In the genomic region with DNA sequence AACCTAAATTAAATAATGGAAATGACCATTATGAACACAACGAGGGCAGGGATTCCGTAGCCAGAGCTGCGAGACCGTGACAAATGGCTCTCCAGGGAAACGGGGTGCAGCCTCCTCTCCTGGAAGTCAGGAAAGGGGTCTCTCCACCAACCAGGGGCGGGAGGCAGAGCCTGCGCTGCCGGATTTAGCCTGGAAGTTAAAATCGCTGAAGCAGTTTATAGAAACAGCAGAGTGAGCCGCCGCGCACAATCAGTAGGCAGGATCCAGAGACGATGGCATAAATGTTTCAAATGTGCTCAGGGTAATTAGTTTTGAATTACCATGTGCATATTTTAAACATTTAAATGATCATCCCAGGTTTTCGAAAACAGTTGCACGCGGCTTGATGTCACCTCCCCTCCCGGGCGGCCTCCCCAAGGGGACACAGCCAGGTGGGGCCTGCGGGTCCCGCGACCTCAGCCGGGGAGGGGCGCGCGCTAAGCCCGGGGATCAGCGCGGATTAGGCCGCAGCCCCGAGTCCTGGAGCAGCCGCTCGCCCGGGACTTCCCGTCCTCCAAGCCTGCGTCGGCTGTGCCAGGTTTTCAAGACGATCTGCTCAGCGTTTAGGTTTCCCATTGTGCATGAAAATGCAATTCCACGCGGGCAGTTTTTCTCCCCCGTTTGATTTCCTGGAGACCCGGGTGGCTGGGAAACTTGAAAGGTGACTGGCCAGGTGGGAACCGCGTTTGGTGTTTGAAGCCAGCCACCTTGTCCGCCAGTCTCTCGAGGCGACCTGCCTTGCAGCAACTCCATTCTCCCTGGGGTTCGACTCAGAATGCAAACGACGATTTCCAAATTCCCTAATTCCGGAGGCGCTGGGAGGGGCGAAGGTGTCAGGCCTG, we compare ENCODE assay signal across 8 cellular contexts.
DNase-seq lines count a peak whose midpoint lies in the region; ATAC-seq, FAIRE-seq and TF ChIP-seq lines count a peak whose summit lies in the region.

No MANE protein-coding gene starts in this region.

- ATAC-seq in activated naive CD8-positive, alpha-beta T cell treated with anti-CD3 and anti-CD28 coated beads, Interleukin-2, amount 10 ng/mL, durations not matched to agents 7 days and 5 days (ENCODE audit: low read depth): no peak
- ATAC-seq in HG03280 (IDR thresholded peaks at IDR 0.05; ENCODE audit: unreplicated experiment): no peak

- TF ChIP-seq POLR2A in H54 (IDR thresholded peaks at IDR 0.05; ENCODE audit: low read depth, low read length): no peak

- H3K27me3 ChIP-seq in iPS-20b (ENCODE audit: insufficient read depth, low read length) (peaks cover 99% of the 10 kb centered on the region), subcutaneous abdominal adipose tissue (ENCODE audit: control insufficient read depth in 5 of 5, insufficient read depth in 4 of 5, low read length in 5 of 5) (peaks cover 26 to 62% (median 45%) of the 10 kb centered on the region in 5 donors)

- H3K4me3 ChIP-seq in iPS-20b (ENCODE audit: low read length) (peak overlapping the region; percentile 56), subcutaneous abdominal adipose tissue (ENCODE audit: low read depth in 1 of 5, low read length in 5 of 5) (peak overlapping the region; percentile 12 to 50 (median 31))

- no peak overlapping the region for H3K27ac Mint-ChIP-seq in activated naive CD8-positive, alpha-beta T cell treated with anti-CD3 and anti-CD28 coated beads, Interleukin-2, amount 10 ng/mL, durations not matched to agents 7 days and 5 days

- H3K9ac ChIP-seq in iPS-20b (ENCODE audit: low read depth, low read length) (no peak overlapping the region), subcutaneous abdominal adipose tissue (ENCODE audit: low read length in 5 of 5) (no peak overlapping the region)

- H3K27ac ChIP-seq in iPS-20b (ENCODE audit: low read length) (no peak overlapping the region), subcutaneous abdominal adipose tissue (ENCODE audit: low read depth, low read length) (no peak overlapping the region)

- FAIRE-seq in H54 (lab: Jason Lieb, UNC): no peak

- H3K9me3 Mint-ChIP-seq in activated naive CD8-positive, alpha-beta T cell treated with anti-CD3 and anti-CD28 coated beads, Interleukin-2, amount 10 ng/mL, durations not matched to agents 7 days and 5 days: no peaks in the 10 kb centered on the region

- peaks cover 62% of the 10 kb centered on the region for H3K27me3 Mint-ChIP-seq in activated naive CD8-positive, alpha-beta T cell treated with anti-CD3 and anti-CD28 coated beads, Interleukin-2, amount 10 ng/mL, durations not matched to agents 7 days and 5 days

- H3K9me3 ChIP-seq in iPS-20b (ENCODE audit: insufficient read depth, low read depth, low read length): no peaks in the 10 kb centered on the region
- H3K9me3 ChIP-seq in subcutaneous abdominal adipose tissue (ENCODE audit: control insufficient read depth in 5 of 5, low read length in 5 of 5): no peaks in the 10 kb centered on the region

- POLR2A ChIA-PET in activated naive CD8-positive, alpha-beta T cell treated with anti-CD3 and anti-CD28 coated beads, Interleukin-2, amount 10 ng/mL, durations not matched to agents 7 days and 5 days (lab: Charles Lee): interaction anchor here (0.8 kb wide), 1 partner anchor 148 kb away, joined by 3 read pairs; no protein-coding TSS in a partner anchor

- no peaks in the 10 kb centered on the region for H3K36me3 Mint-ChIP-seq in activated naive CD8-positive, alpha-beta T cell treated with anti-CD3 and anti-CD28 coated beads, Interleukin-2, amount 10 ng/mL, durations not matched to agents 7 days and 5 days

- H3K36me3 ChIP-seq in iPS-20b (ENCODE audit: insufficient read depth, low read depth, low read length) (no peaks in the 10 kb centered on the region), subcutaneous abdominal adipose tissue (ENCODE audit: control insufficient read depth in 5 of 5, insufficient read depth in 5 of 5, low read length in 5 of 5) (no peaks in the 10 kb centered on the region)

- H3K4me1 ChIP-seq in iPS-20b (ENCODE audit: insufficient read depth, low read length) (no peaks in the 10 kb centered on the region), subcutaneous abdominal adipose tissue (ENCODE audit: control insufficient read depth in 5 of 5, insufficient read depth in 5 of 5, low read length in 5 of 5) (peaks cover 0 to 15% (median 11%) of the 10 kb centered on the region in 5 donors)

- H3K4me1 Mint-ChIP-seq in activated naive CD8-positive, alpha-beta T cell treated with anti-CD3 and anti-CD28 coated beads, Interleukin-2, amount 10 ng/mL, durations not matched to agents 7 days and 5 days: peaks cover 1% of the 10 kb centered on the region

- peak; percentile 31 for DNase-seq in activated T-cell treated with anti-CD3 and anti-CD28 coated beads, Interleukin-2, amount 50 U/mL, for 1 hour
- DNase-seq in activated T-cell treated with anti-CD3 and anti-CD28 coated beads for 4 hours (no peak), H54 (ENCODE audit: insufficient read length, low spot score) (no peak), DMS79 treated with DMSO at 0.1 percent for 48 hours (lab: John Stamatoyannopoulos, UW) (no peak)
- peak; percentile 45 for DNase-seq in activated naive CD8-positive, alpha-beta T cell treated with anti-CD3 and anti-CD28 coated beads, Interleukin-2, amount 10 ng/mL, durations not matched to agents 7 days and 5 days

- H3K4me3 Mint-ChIP-seq in activated naive CD8-positive, alpha-beta T cell treated with anti-CD3 and anti-CD28 coated beads, Interleukin-2, amount 10 ng/mL, durations not matched to agents 7 days and 5 days: peak overlapping the region; percentile 52

Comparison
In these comparisons a context has a peak if more than half of its experiments do, and no peak if none do; other contexts are left out.
1. DNase-seq: peak in activated T-cell treated with anti-CD3 and anti-CD28 coated beads, Interleukin-2, amount 50 U/mL, for 1 hour (single experiment) and activated naive CD8-positive, alpha-beta T cell treated with anti-CD3 and anti-CD28 coated beads, Interleukin-2, amount 10 ng/mL, durations not matched to agents 7 days and 5 days (single experiment); none in activated T-cell treated with anti-CD3 and anti-CD28 coated beads for 4 hours (single experiment), H54 (single experiment) and DMS79 treated with DMSO at 0.1 percent for 48 hours (single experiment).